Comparison of ENCODE assay signal across 1 cellular context in genomic region chr1:117366982-117367768, GRCh38.
TF ChIP-seq lines count a peak whose summit lies in the region.

MAN1A2 (plus strand) TSS chr1:117367449; CDS start chr1:117368184, 735 bp downstream.

TF ChIP-seq in SK-N-SH, 30 proteins besides CTCF, POLR2A, EP300 and RAD21 (continued from another document):
- TF ChIP-seq USF1 (IDR thresholded peaks at IDR 0.05; ENCODE audit: borderline replicate concordance, low read depth) (peak; percentile 13; the same call in 1 of the 2 replicates), NFIC (IDR thresholded peaks at IDR 0.05; ENCODE audit: borderline replicate concordance) (no peak), ZBTB33 (IDR thresholded peaks at IDR 0.05; ENCODE audit: borderline replicate concordance, low read depth) (no peak)
